ENCODE assay signal across 10 cellular contexts in genomic region chr14:28765169-28765906, GRCh38. TPM values are rescaled to one million over a fixed set of nuclear protein-coding genes. Genes with fewer than 3 reads are reported as not detected.
DNase-seq lines count a peak whose midpoint lies in the region; ATAC-seq and TF ChIP-seq lines count a peak whose summit lies in the region.
"Had no signal": no experiment of that assay in that cellular context is flagged by ENCODE, and none has a peak within 500 bp of the region (broad histone marks: within the 10 kb centered on the region; RNA-seq: fewer than 3 reads in every experiment).

No MANE protein-coding gene starts in this region.

- H3K4me3 ChIP-seq in mesodermal cell (ENCODE audit: extremely low read depth, insufficient read depth, low read length, poor library complexity, severe bottlenecking): peak overlapping the region; percentile 41
- H3K4me3 ChIP-seq in BE2C (ENCODE audit: low read depth, low read length): no peak overlapping the region
- H3K4me3 ChIP-seq in effector memory CD4-positive, alpha-beta T cell (ENCODE audit: insufficient read depth, low read depth, low read length, poor library complexity, severe bottlenecking): no peak overlapping the region

- H3K27ac ChIP-seq in angular gyrus (ENCODE audit: low read depth, low read length) (peak overlapping the region; percentile 86), mesodermal cell (ENCODE audit: low read depth, low read length, severe bottlenecking) (no peak overlapping the region)
- no peak overlapping the region for H3K27ac ChIP-seq in effector memory CD4-positive, alpha-beta T cell (ENCODE audit: insufficient read depth, low read length, poor library complexity, severe bottlenecking)

- H3K27me3 Mint-ChIP-seq in stimulated activated naive CD8-positive, alpha-beta T cell treated with anti-CD3 and anti-CD28 coated beads, Interleukin-15, Interleukin-2, amounts not matched to agents 100 ng/mL and 50 ng/mL, for 24 hours: peaks cover 75% of the 10 kb centered on the region

- 1 to 4% methylated on average over 21 to 22 of the region's 30 CpGs for WGBS in mesodermal cell (ENCODE audit: insufficient coverage in 2 of 2), 2 experiments

- H3K4me1 Mint-ChIP-seq in stimulated activated naive CD8-positive, alpha-beta T cell treated with anti-CD3 and anti-CD28 coated beads, Interleukin-15, Interleukin-2, amounts not matched to agents 100 ng/mL and 50 ng/mL, for 24 hours (ENCODE audit: low read depth): peaks cover 10% of the 10 kb centered on the region

- no peak for TF ChIP-seq CTCF in BE2C (IDR thresholded peaks at IDR 0.05; ENCODE audit: low read depth, low read length)

- H3K36me3 ChIP-seq in mesodermal cell (ENCODE audit: control insufficient read depth, insufficient read depth, low read length): no peaks in the 10 kb centered on the region
- H3K36me3 ChIP-seq in BE2C: no peaks in the 10 kb centered on the region
- H3K36me3 ChIP-seq in effector memory CD4-positive, alpha-beta T cell (ENCODE audit: control insufficient read depth, insufficient read depth, low read length): no peaks in the 10 kb centered on the region

- H3K36me3 Mint-ChIP-seq in stimulated activated naive CD8-positive, alpha-beta T cell treated with anti-CD3 and anti-CD28 coated beads, Interleukin-15, Interleukin-2, amounts not matched to agents 100 ng/mL and 50 ng/mL, for 24 hours (ENCODE audit: low read depth): no peaks in the 10 kb centered on the region

- H3K27me3 ChIP-seq in BE2C: peaks cover 45% of the 10 kb centered on the region
- peaks cover 30% of the 10 kb centered on the region for H3K27me3 ChIP-seq in effector memory CD4-positive, alpha-beta T cell (replicated peaks; ENCODE audit: control insufficient read depth, insufficient read depth, low read length, poor library complexity, severe bottlenecking)

- H3K27ac Mint-ChIP-seq in stimulated activated naive CD8-positive, alpha-beta T cell treated with anti-CD3 and anti-CD28 coated beads, Interleukin-15, Interleukin-2, amounts not matched to agents 100 ng/mL and 50 ng/mL, for 24 hours: no peak overlapping the region

- H3K9me3 ChIP-seq in mesodermal cell (ENCODE audit: control insufficient read depth, low read length): no peaks in the 10 kb centered on the region
- H3K9me3 ChIP-seq in BE2C: no peaks in the 10 kb centered on the region
- peaks cover 3% of the 10 kb centered on the region for H3K9me3 ChIP-seq in effector memory CD4-positive, alpha-beta T cell (ENCODE audit: control insufficient read depth, low read length)

- H3K4me1 ChIP-seq in mesodermal cell (ENCODE audit: control insufficient read depth, insufficient read depth, low read length, poor library complexity, severe bottlenecking) (peaks cover 7% of the 10 kb centered on the region), BE2C (no peaks in the 10 kb centered on the region)
- no peaks in the 10 kb centered on the region for H3K4me1 ChIP-seq in effector memory CD4-positive, alpha-beta T cell (ENCODE audit: control insufficient read depth, insufficient read depth, low read length, poor library complexity, severe bottlenecking)

- no peak for ATAC-seq in stimulated activated naive CD8-positive, alpha-beta T cell treated with anti-CD3 and anti-CD28 coated beads, Interleukin-15, Interleukin-2, amounts not matched to agents 100 U/mL and 50 U/mL, for 24 hours

- DNase-seq in stimulated activated naive CD8-positive, alpha-beta T cell treated with anti-CD3 and anti-CD28 coated beads, Interleukin-15, Interleukin-2, amounts not matched to agents 100 U/mL and 50 U/mL, for 24 hours: no peak
- no peak for DNase-seq in middle frontal gyrus (ENCODE audit: extremely low spot score, low spot score)
- no peak for DNase-seq in BE2C
- DNase-seq in effector memory CD4-positive, alpha-beta T cell: no peak
- no peak for DNase-seq in activated CD4-positive, CD25-positive, alpha-beta regulatory T cell (lab: John Stamatoyannopoulos, UW)
- DNase-seq: DMS 273 treated with DMSO at 0.1 percent for 48 hours, OCI-M1 had no signal

- peaks cover 13% of the 10 kb centered on the region for H3K9me3 Mint-ChIP-seq in stimulated activated naive CD8-positive, alpha-beta T cell treated with anti-CD3 and anti-CD28 coated beads, Interleukin-15, Interleukin-2, amounts not matched to agents 100 ng/mL and 50 ng/mL, for 24 hours

- peak overlapping the region; percentile 39 for H3K4me3 Mint-ChIP-seq in stimulated activated naive CD8-positive, alpha-beta T cell treated with anti-CD3 and anti-CD28 coated beads, Interleukin-15, Interleukin-2, amounts not matched to agents 100 ng/mL and 50 ng/mL, for 24 hours

RNA-seq across cellular contexts. Expression of gene FOXG1, which starts 1.2 kb away (rescaled TPM):
- 0.15 TPM for polyA plus RNA-seq in mesodermal cell (2013, experiment 1 of 2)
- 0.10 TPM for polyA plus RNA-seq in mesodermal cell (2013, experiment 2 of 2)
- polyA plus RNA-seq in BE2C (2012; ENCODE audit: insufficient read depth, insufficient read length, low read depth): not detected
